Comparison of ENCODE assay signal across 8 cellular contexts in the genomic region with DNA sequence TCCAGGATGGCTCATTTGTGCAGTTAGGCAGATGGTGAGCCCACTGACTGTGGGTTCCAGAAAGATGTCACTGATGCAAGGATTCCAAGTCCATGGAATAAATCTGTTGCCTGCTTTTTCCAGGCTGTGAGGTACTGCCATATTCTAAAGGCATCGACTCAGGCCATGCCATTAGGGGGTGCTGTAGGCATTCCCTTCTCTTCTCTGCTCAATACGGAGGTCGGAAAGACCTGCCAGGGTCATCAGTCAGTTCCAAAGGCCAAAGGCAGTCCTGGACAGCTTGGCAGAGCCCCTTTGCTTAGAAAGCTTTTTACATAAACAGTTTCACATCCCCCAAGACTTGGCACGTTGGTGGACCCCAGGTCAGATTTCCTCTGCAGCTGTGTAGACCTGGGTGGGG.
DNase-seq lines count a peak whose midpoint lies in the region; ATAC-seq and TF ChIP-seq lines count a peak whose summit lies in the region.

No MANE protein-coding gene starts in this region.

- intact Hi-C loops in head of caudate nucleus (cut with DNase I) = loop anchor here (5.0 to 10.0 kb wide), 2 partner anchors 149 to 287 kb away; a partner anchor contains a TSS
- intact Hi-C loops in posterior cingulate gyrus (cut with DNase I) = loop anchor here (1.0 to 2.0 kb wide), 2 partner anchors 119 to 145 kb away; no protein-coding TSS in a partner anchor

- no peak for DNase-seq in AG09319 (ENCODE audit: extremely low read depth, low read depth)
- peak; percentile 57 for DNase-seq in NCI-H2196 (lab: John Stamatoyannopoulos, UW; ENCODE audit: unreplicated experiment)
- peak; percentile 22 for DNase-seq in activated naive CD4-positive, alpha-beta T cell treated with anti-CD3 and anti-CD28 coated beads, Interleukin-2, amount 50 U/mL, for 16 hours
- DNase-seq in head of caudate nucleus = peak; percentile 23 to 94 (median 84)
- peak in 8 of 10 donors; percentile 38 to 96 (median 74) for DNase-seq in posterior cingulate gyrus
- no peak for DNase-seq in GM19238 (ENCODE audit: insufficient read length, low spot score)

- no peak for ATAC-seq in HG02981 (IDR thresholded peaks at IDR 0.05; ENCODE audit: unreplicated experiment)

- TF ChIP-seq CTCF in AG09319 (IDR thresholded peaks at IDR 0.05; ENCODE audit: low read depth, low read length) (peak; percentile 82), GM12873 (IDR thresholded peaks at IDR 0.05; ENCODE audit: insufficient read depth, low read depth, low read length, missing control alignments) (peak; percentile 66)

Comparison
In these comparisons a context has a peak if more than half of its experiments do, and no peak if none do; other contexts are left out.
1. DNase-seq: peak in NCI-H2196 (single experiment), activated naive CD4-positive, alpha-beta T cell treated with anti-CD3 and anti-CD28 coated beads, Interleukin-2, amount 50 U/mL, for 16 hours (single experiment), head of caudate nucleus (42 of 42) and posterior cingulate gyrus (8 of 10); none in AG09319 (single experiment) and GM19238 (single experiment).